8 cellular contexts compared by ENCODE assay signal in genomic region chr19:49148784-49149651, GRCh38. TPM values are rescaled to one million over a fixed set of nuclear protein-coding genes. Genes with fewer than 3 reads are reported as not detected.
DNase-seq lines count a peak whose midpoint lies in the region; ATAC-seq and TF ChIP-seq lines count a peak whose summit lies in the region.

No MANE protein-coding gene starts in this region.

- peaks cover 34% of the 10 kb centered on the region for H3K27me3 Mint-ChIP-seq in progenitor cell of endocrine pancreas

- ATAC-seq in GM21360 (IDR thresholded peaks at IDR 0.05; ENCODE audit: unreplicated experiment): no peak

- H3K4me3 ChIP-seq in GM06990 (replicated peaks; ENCODE audit: low read depth, low read length) (no peak overlapping the region), ascending aorta (peak overlapping the region; percentile 55 to 89), left ventricle myocardium inferior (peak overlapping the region; percentile 80)

- peak overlapping the region; percentile 71 to 82 for H3K27ac ChIP-seq in ascending aorta
- H3K27ac ChIP-seq in left ventricle myocardium inferior (replicated peaks): peak overlapping the region; percentile 95

- intact Hi-C loops in ascending aorta (cut with DNase I): loop anchor here (1.0 to 10.0 kb wide), 4 partner anchors 30 to 364 kb away; partner anchors contain the start of genes C19orf73, GYS1, PPFIA3 and RUVBL2
- intact Hi-C loops in left ventricle myocardium inferior (cut with micrococcal nuclease): no loop called here

- peaks cover 7% of the 10 kb centered on the region for H3K4me1 Mint-ChIP-seq in progenitor cell of endocrine pancreas (ENCODE audit: low read depth)

- DNase-seq in GM06990 (ENCODE audit: extremely low read depth, insufficient read length) (peak; percentile 74), NCI-H187 treated with DMSO at 0.1 percent for 48 hours (lab: John Stamatoyannopoulos, UW) (peak; percentile 95), T1000 (lab: John Stamatoyannopoulos, UW) (peak; percentile 93), ascending aorta (ENCODE audit: low spot score in 2 of 2) (peak; percentile 88 to 98), left ventricle myocardium inferior (peak; percentile 97), progenitor cell of endocrine pancreas (ENCODE audit: low spot score, unreplicated experiment) (peak; percentile 100), ureter (ENCODE audit: low spot score) (peak; percentile 99)

- H3K9me3 Mint-ChIP-seq in progenitor cell of endocrine pancreas (ENCODE audit: low read depth): no peaks in the 10 kb centered on the region

- H3K36me3 ChIP-seq in GM06990 (ENCODE audit: control insufficient read depth, insufficient read depth, low read length): no peaks in the 10 kb centered on the region
- H3K36me3 ChIP-seq in ascending aorta: no peaks in the 10 kb centered on the region
- no peaks in the 10 kb centered on the region for H3K36me3 ChIP-seq in left ventricle myocardium inferior

- TF ChIP-seq CTCF in GM06990 (IDR thresholded peaks at IDR 0.05; ENCODE audit: insufficient read depth, low read length, poor library complexity, severe bottlenecking): no peak
- TF ChIP-seq CTCF in ascending aorta (IDR thresholded peaks at IDR 0.05): no peak
- no peak for TF ChIP-seq CTCF in left ventricle myocardium inferior (IDR thresholded peaks at IDR 0.05; ENCODE audit: borderline replicate concordance)
- TF ChIP-seq CTCF in progenitor cell of endocrine pancreas (IDR thresholded peaks at IDR 0.05; ENCODE audit: unreplicated experiment): no peak

- no peaks in the 10 kb centered on the region; the same call in none of the 2 replicates for H3K27me3 ChIP-seq in GM06990 (replicated peaks; ENCODE audit: control insufficient read depth, insufficient read depth, low read length)
- H3K27me3 ChIP-seq in ascending aorta: no peaks in the 10 kb centered on the region
- H3K27me3 ChIP-seq in left ventricle myocardium inferior (ENCODE audit: low read depth): no peaks in the 10 kb centered on the region

- H3K27ac Mint-ChIP-seq in progenitor cell of endocrine pancreas: peak overlapping the region; percentile 96

- H3K4me1 ChIP-seq in ascending aorta: peaks cover 5 to 26% of the 10 kb centered on the region in 2 donors
- peaks cover 78% of the 10 kb centered on the region for H3K4me1 ChIP-seq in left ventricle myocardium inferior

- H3K9me3 ChIP-seq in ascending aorta (no peaks in the 10 kb centered on the region), left ventricle myocardium inferior (replicated peaks) (no peaks in the 10 kb centered on the region)

- peak overlapping the region; percentile 85 for H3K4me3 Mint-ChIP-seq in progenitor cell of endocrine pancreas (ENCODE audit: low read depth)

- H3K36me3 Mint-ChIP-seq in progenitor cell of endocrine pancreas (ENCODE audit: insufficient read depth): no peaks in the 10 kb centered on the region

RNA-seq across cellular contexts. Expression of gene HRC, which starts 6.2 kb away (rescaled TPM):
- total RNA-seq in ascending aorta (not detected), left ventricle myocardium inferior (1,040 TPM), progenitor cell of endocrine pancreas (1.6 and 2.1 TPM in 2 replicates), ureter (5.1 TPM)

RNA-seq across cellular contexts. Expression of gene TRPM4, which starts 8.6 kb away (rescaled TPM):
- total RNA-seq in ascending aorta (63.4 TPM), left ventricle myocardium inferior (31.5 TPM), progenitor cell of endocrine pancreas (16.9 and 17.7 TPM in 2 replicates), ureter (110 TPM)

RNA-seq across cellular contexts. Expression of gene PPFIA3, which starts 29.7 kb away (rescaled TPM):
- total RNA-seq in ascending aorta: 33.3 TPM
- 5.7 TPM for total RNA-seq in left ventricle myocardium inferior
- 6.7 and 8.5 TPM in 2 replicates for total RNA-seq in progenitor cell of endocrine pancreas
- 9.0 TPM for total RNA-seq in ureter

RNA-seq across cellular contexts. Expression of gene C19orf73, which starts 30.1 kb away (rescaled TPM):
- total RNA-seq in ascending aorta: not detected
- total RNA-seq in left ventricle myocardium inferior: 1.6 TPM
- 1.3 and 1.5 TPM in 2 replicates for total RNA-seq in progenitor cell of endocrine pancreas
- 2.4 TPM for total RNA-seq in ureter

RNA-seq across cellular contexts. Expression of gene LIN7B, which starts 34.8 kb away (rescaled TPM):
- total RNA-seq in ascending aorta: 42.1 TPM
- 23.4 TPM for total RNA-seq in left ventricle myocardium inferior
- 7.0 and 9.3 TPM in 2 replicates for total RNA-seq in progenitor cell of endocrine pancreas
- total RNA-seq in ureter: 10.4 TPM

Comparison
In these comparisons a context has a peak if more than half of its experiments do, and no peak if none do; other contexts are left out.
1. RNA of gene HRC, which starts 6.2 kb away (total RNA-seq): 1,040 TPM in left ventricle myocardium inferior (single experiment); 5.1 TPM in ureter (single experiment), 1.6 to 2.1 TPM in progenitor cell of endocrine pancreas and not detected in ascending aorta (single experiment); every median in the first group is over 100 times any median in the second.
2. Peak in every context shown above with its lines, with median percentiles within 50 percentile points of each other: DNase-seq.